ENCODE assay signal across 8 cellular contexts in the genomic region with DNA sequence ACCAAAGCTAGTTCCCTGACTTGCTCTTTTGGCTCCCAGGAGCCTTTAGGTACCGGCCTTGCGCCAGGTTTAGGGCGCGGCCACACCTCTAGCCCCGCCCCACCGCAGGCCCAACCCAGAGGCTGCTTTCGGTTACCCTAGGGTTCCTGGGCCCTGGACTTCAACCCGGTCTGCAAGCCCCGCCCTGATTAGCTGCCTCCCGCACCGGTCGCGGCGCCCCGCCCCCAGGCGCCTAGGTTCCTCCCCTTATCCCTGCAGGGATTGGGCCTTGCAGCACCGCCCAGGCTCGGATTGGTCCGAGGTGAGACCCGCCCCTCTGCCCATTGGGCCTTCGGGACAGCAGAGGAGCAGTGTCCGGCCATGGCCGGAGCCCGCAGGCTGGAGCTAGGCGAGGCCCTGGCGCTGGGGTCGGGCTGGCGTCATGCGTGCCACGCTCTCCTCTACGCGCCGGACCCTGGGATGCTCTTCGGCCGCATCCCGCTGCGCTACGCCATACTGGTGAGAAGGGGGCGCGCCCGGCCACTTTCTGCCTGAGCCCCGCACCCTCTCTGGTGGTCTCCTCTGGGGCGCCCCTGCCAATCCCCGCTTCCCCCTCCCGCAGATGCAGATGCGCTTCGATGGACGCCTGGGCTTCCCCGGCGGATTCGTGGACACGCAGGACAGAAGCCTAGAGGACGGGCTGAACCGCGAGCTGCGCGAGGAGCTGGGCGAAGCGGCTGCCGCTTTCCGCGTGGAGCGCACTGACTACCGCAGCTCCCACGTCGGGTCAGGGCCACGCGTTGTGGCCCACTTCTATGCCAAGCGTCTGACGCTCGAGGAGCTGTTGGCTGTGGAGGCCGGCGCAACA. TPM values are rescaled to one million over a fixed set of nuclear protein-coding genes. Genes with fewer than 3 reads are reported as not detected.
DNase-seq lines count a peak whose midpoint lies in the region; TF ChIP-seq lines count a peak whose summit lies in the region.

A gene (plus strand): TSS at position 330 of the 847 bp plus-strand sequence. CDS start 31 bp downstream, at position 361.

- peaks cover 4% of the 10 kb centered on the region for H3K79me1 ChIP-seq in mesendoderm (ENCODE audit: low read length)

- H2BK15ac ChIP-seq in mesendoderm (replicated peaks; ENCODE audit: low read depth): no peak within 1 kb of the TSS

- peak within 1 kb of the TSS; percentile 42 for H3K18ac ChIP-seq in mesendoderm (ENCODE audit: low read length)

- H3K27ac Mint-ChIP-seq in endodermal cell: peak within 1 kb of the TSS; percentile 96

- H3K9me3 Mint-ChIP-seq in endodermal cell: no peaks in the 10 kb centered on the region

- peak within 1 kb of the TSS; percentile 79 for H3K27ac ChIP-seq in endodermal cell (ENCODE audit: low read depth, low read length)
- H3K27ac ChIP-seq in mesendoderm (ENCODE audit: low read depth, low read length): no peak within 1 kb of the TSS

- H4K5ac ChIP-seq in mesendoderm (ENCODE audit: low read length): no peak within 1 kb of the TSS

- no peak within 1 kb of the TSS for H4K8ac ChIP-seq in mesendoderm (ENCODE audit: low read depth, low read length)

- peaks cover 2% of the 10 kb centered on the region for H3K4me1 ChIP-seq in NT2/D1 (ENCODE audit: insufficient read depth, insufficient read length)
- peaks cover 3% of the 10 kb centered on the region for H3K4me1 ChIP-seq in endodermal cell (ENCODE audit: control insufficient read depth, insufficient read depth, low read length)
- no peaks in the 10 kb centered on the region for H3K4me1 ChIP-seq in mesendoderm (ENCODE audit: control insufficient read depth, low read depth, low read length)

- H3K27me3 ChIP-seq in NT2/D1 (ENCODE audit: insufficient read depth, insufficient read length): no peaks in the 10 kb centered on the region
- no peaks in the 10 kb centered on the region for H3K27me3 ChIP-seq in endodermal cell (ENCODE audit: control insufficient read depth, insufficient read depth, low read length, poor library complexity, severe bottlenecking)
- H3K27me3 ChIP-seq in mesendoderm (ENCODE audit: insufficient read depth, low read length, poor library complexity): no peaks in the 10 kb centered on the region

- 0 to 1% methylated on average over 16 to 73 of the region's 73 CpGs for WGBS in endodermal cell (ENCODE audit: insufficient coverage in 1 of 2, insufficient read length in 1 of 2), 2 experiments
- no CpG with 5 or more reads among the region's 73 CpGs for WGBS in mesendoderm (ENCODE audit: extremely low coverage, insufficient coverage, low lambda C conversion rate)

- no peaks in the 10 kb centered on the region for H3K79me2 ChIP-seq in mesendoderm (ENCODE audit: control insufficient read depth, insufficient read depth, low read length)

- H3K4me1 Mint-ChIP-seq in endodermal cell: peaks cover 34% of the 10 kb centered on the region

- no peak within 1 kb of the TSS for H2BK5ac ChIP-seq in mesendoderm (ENCODE audit: low read length)

- peak within 1 kb of the TSS; percentile 90 for H3K4me2 ChIP-seq in mesendoderm (ENCODE audit: low read length)

- H3K4me3 ChIP-seq in NT2/D1 (ENCODE audit: insufficient read length, low read depth) (peak within 1 kb of the TSS; percentile 97), endodermal cell (ENCODE audit: low read length) (peak within 1 kb of the TSS; percentile 94), mesendoderm (ENCODE audit: low read length) (peak within 1 kb of the TSS; percentile 69)

- H3K4me3 Mint-ChIP-seq in endodermal cell: peak within 1 kb of the TSS; percentile 91

- H3K9ac ChIP-seq in NT2/D1 (ENCODE audit: insufficient read length, low read depth) (peak within 1 kb of the TSS; percentile 96), endodermal cell (ENCODE audit: extremely low read depth, low read length, poor library complexity, severe bottlenecking) (peak within 1 kb of the TSS; percentile 82), mesendoderm (ENCODE audit: low read length) (peak within 1 kb of the TSS; percentile 76)

- H3K9me3 ChIP-seq in NT2/D1 (ENCODE audit: insufficient read depth, low read length): no peaks in the 10 kb centered on the region
- H3K9me3 ChIP-seq in endodermal cell (ENCODE audit: control insufficient read depth, low read length): no peaks in the 10 kb centered on the region

- peaks cover 38% of the 10 kb centered on the region for H3K36me3 ChIP-seq in NT2/D1 (ENCODE audit: insufficient read depth, insufficient read length, low read length)
- peaks cover 11% of the 10 kb centered on the region for H3K36me3 ChIP-seq in endodermal cell (ENCODE audit: control insufficient read depth, insufficient read depth, low read length)
- H3K36me3 ChIP-seq in mesendoderm (ENCODE audit: control insufficient read depth, insufficient read depth, low read length): no peaks in the 10 kb centered on the region

- DNase-seq in COLO668 (lab: John Stamatoyannopoulos, UW; ENCODE audit: unreplicated experiment) (peak; percentile 97), GM20000 (ENCODE audit: low spot score) (peak; percentile 97), HS-5 (ENCODE audit: low read depth) (peak; percentile 89), NT2/D1 (ENCODE audit: low read depth, low spot score) (peak; percentile 98), endodermal cell (peak; percentile 100), mesendoderm (peak; percentile 99)
- DNase-seq in activated CD8-positive, alpha-beta memory T cell treated with anti-CD3 and anti-CD28 coated beads, Interleukin-2, amount 50 U/mL, for 4 hours: peak; percentile 97
- DNase-seq in stimulated activated CD8-positive, alpha-beta memory T cell treated with anti-CD3 and anti-CD28 coated beads, Interleukin-12 subunit alpha, Interleukin-12 subunit beta, amount 100 ng/mL, for 4 hours (ENCODE audit: low read depth): peak; percentile 93

- no peak within 1 kb of the TSS for H2AK5ac ChIP-seq in mesendoderm (ENCODE audit: low read length)

- TF ChIP-seq CTCF in GM20000 (IDR thresholded peaks at IDR 0.05; ENCODE audit: extremely low read depth, missing control alignments) (no peak), endodermal cell (conservative IDR thresholded peaks at IDR 0.05) (no peak)

- H3K36me3 Mint-ChIP-seq in endodermal cell (ENCODE audit: low read depth): peaks cover 24% of the 10 kb centered on the region

- peak within 1 kb of the TSS; percentile 93 for H3K56ac ChIP-seq in mesendoderm (ENCODE audit: low read length)

- no peak within 1 kb of the TSS for H2BK120ac ChIP-seq in mesendoderm (ENCODE audit: low read depth, low read length)

- peak within 1 kb of the TSS; percentile 46 for H3K4ac ChIP-seq in mesendoderm (ENCODE audit: low read depth, low read length)

- peak within 1 kb of the TSS; percentile 91 for H3K23ac ChIP-seq in mesendoderm (ENCODE audit: low read length)

- H3K27me3 Mint-ChIP-seq in endodermal cell (ENCODE audit: insufficient read depth): no peaks in the 10 kb centered on the region

RNA-seq across cellular contexts. Expression of the gene that starts here (rescaled TPM):
- 10 to 100 TPM; 15.2 to 21.1 TPM for total RNA-seq in endodermal cell
- polyA plus RNA-seq in endodermal cell (2013, experiment 1 of 2): 20.1 TPM
- 16.6 TPM for polyA plus RNA-seq in endodermal cell (2013, experiment 2 of 2)
- polyA plus RNA-seq in mesendoderm (2013, experiment 1 of 2): 8.3 TPM
- polyA plus RNA-seq in mesendoderm (2013, experiment 2 of 2): 8.4 TPM
